Comparison of ENCODE assay signal across 8 cellular contexts in genomic region chr14:100617715-100618693, GRCh38. TPM values are rescaled to one million over a fixed set of nuclear protein-coding genes. Genes with fewer than 3 reads are reported as not detected.
DNase-seq lines count a peak whose midpoint lies in the region; ATAC-seq and TF ChIP-seq lines count a peak whose summit lies in the region.
"Had no signal": no experiment of that assay in that cellular context is flagged by ENCODE, and none has a peak within 500 bp of the region (broad histone marks: within the 10 kb centered on the region; RNA-seq: fewer than 3 reads in every experiment).

No MANE protein-coding gene starts in this region.

- no peak overlapping the region for H3K27ac ChIP-seq in right cardiac atrium (ENCODE audit: low read length)
- H3K27ac ChIP-seq in RWPE1: no peak overlapping the region

- H3K9me3 Mint-ChIP-seq in stimulated activated memory B cell treated with anti-CD40 and anti-IgM and Interleukin-4, amounts not matched to agents 10 μg/mL and 1 μg/mL and 100 μg/mL, for 72 hours: no peaks in the 10 kb centered on the region

- POLR2A ChIA-PET in RWPE1 (lab: Yijun Ruan, JAX; ENCODE audit: low non-redundant PET): no interaction called here

- peak; percentile 81 to 85 for ATAC-seq in right cardiac atrium
- ATAC-seq in stimulated activated memory B cell treated with anti-CD40 and anti-IgM and Interleukin-4, amounts not matched to agents 10 μg/mL and 1 μg/mL and 100 μg/mL, for 72 hours: peak; percentile 66
- ATAC-seq in GM18505 (IDR thresholded peaks at IDR 0.05; ENCODE audit: unreplicated experiment): no peak

- peaks cover 23% of the 10 kb centered on the region for H3K4me1 Mint-ChIP-seq in stimulated activated memory B cell treated with anti-CD40 and anti-IgM and Interleukin-4, amounts not matched to agents 10 μg/mL and 1 μg/mL and 100 μg/mL, for 72 hours

- no peak overlapping the region for H3K4me3 ChIP-seq in adipocyte (ENCODE audit: low read length)
- no peak overlapping the region for H3K4me3 ChIP-seq in right cardiac atrium (ENCODE audit: low read length)

- peak; percentile 62 to 71 for DNase-seq in Kasumi-1 (lab: John Stamatoyannopoulos, UW)
- peak; percentile 10 for DNase-seq in adipocyte (ENCODE audit: low read depth)
- peak; percentile 73 to 90 (median 84) for DNase-seq in right cardiac atrium
- no peak for DNase-seq in RWPE1 (ENCODE audit: low spot score)
- no peak for DNase-seq in stimulated activated CD4-positive, alpha-beta T cell treated with anti-CD3 and anti-CD28 coated beads, Interleukin-12 subunit alpha, Interleukin-12 subunit beta, amount 100 ng/mL, for 4 hours

- H3K36me3 ChIP-seq in adipocyte (ENCODE audit: control insufficient read depth, insufficient read depth, low read length, severe bottlenecking): no peaks in the 10 kb centered on the region

- H3K36me3 Mint-ChIP-seq in stimulated activated memory B cell treated with anti-CD40 and anti-IgM and Interleukin-4, amounts not matched to agents 10 μg/mL and 1 μg/mL and 100 μg/mL, for 72 hours: no peaks in the 10 kb centered on the region

- TF ChIP-seq POLR2A in GM18505 (IDR thresholded peaks at IDR 0.05; ENCODE audit: borderline replicate concordance, extremely low read depth, insufficient read depth, insufficient read length): no peak

- no peak overlapping the region for H3K9ac ChIP-seq in adipocyte (ENCODE audit: low read length)

- no peak overlapping the region for H3K4me3 Mint-ChIP-seq in stimulated activated memory B cell treated with anti-CD40 and anti-IgM and Interleukin-4, amounts not matched to agents 10 μg/mL and 1 μg/mL and 100 μg/mL, for 72 hours

- no peak for TF ChIP-seq CTCF in RWPE1 (conservative IDR thresholded peaks at IDR 0.05; ENCODE audit: low read depth)

- H3K27me3 Mint-ChIP-seq in stimulated activated memory B cell treated with anti-CD40 and anti-IgM and Interleukin-4, amounts not matched to agents 10 μg/mL and 1 μg/mL and 100 μg/mL, for 72 hours: peaks cover 60% of the 10 kb centered on the region

- intact Hi-C loops in right cardiac atrium (cut with DNase I): no loop called here

- CTCF ChIA-PET in RWPE1 (lab: Yijun Ruan, JAX): interaction anchor here (0.6 to 0.8 kb wide), 3 partner anchors 59 to 437 kb away, joined by 3 to 5 read pairs (median 3); no protein-coding TSS in a partner anchor

- H3K27ac Mint-ChIP-seq in stimulated activated memory B cell treated with anti-CD40 and anti-IgM and Interleukin-4, amounts not matched to agents 10 μg/mL and 1 μg/mL and 100 μg/mL, for 72 hours: no peak overlapping the region

- H3K4me1 ChIP-seq in adipocyte (ENCODE audit: control insufficient read depth, insufficient read depth, low read length): peaks cover 6% of the 10 kb centered on the region
- peaks cover 6% of the 10 kb centered on the region for H3K4me1 ChIP-seq in right cardiac atrium (ENCODE audit: control insufficient read depth, insufficient read depth, low read length)

- peaks cover 73% of the 10 kb centered on the region for H3K27me3 ChIP-seq in adipocyte (replicated peaks; ENCODE audit: control insufficient read depth, insufficient read depth, low read length)
- H3K27me3 ChIP-seq in right cardiac atrium (ENCODE audit: control insufficient read depth, insufficient read depth): no peaks in the 10 kb centered on the region

- WGBS in right cardiac atrium: 25% methylated on average over 24 of the region's 24 CpGs

- H3K9me3 ChIP-seq in adipocyte (ENCODE audit: control insufficient read depth, low read length): no peaks in the 10 kb centered on the region
- H3K9me3 ChIP-seq in right cardiac atrium (ENCODE audit: control insufficient read depth, low read length): no peaks in the 10 kb centered on the region

RNA-seq across cellular contexts. Expression of gene BEGAIN, which starts 30.8 kb away (rescaled TPM):
- total RNA-seq in right cardiac atrium: 1 to 10 TPM; 1.4 to 2.7 (median 2.0) TPM
- 1.4 TPM for polyA plus RNA-seq in right cardiac atrium
- total RNA-seq: myocyte had no signal

Comparison
In these comparisons a context has a peak if more than half of its experiments do, and no peak if none do; other contexts are left out.
1. DNase-seq: peak in Kasumi-1 (2 of 2), adipocyte (single experiment) and right cardiac atrium (3 of 3); none in RWPE1 (single experiment) and stimulated activated CD4-positive, alpha-beta T cell treated with anti-CD3 and anti-CD28 coated beads, Interleukin-12 subunit alpha, Interleukin-12 subunit beta, amount 100 ng/mL, for 4 hours (single experiment).